11 cellular contexts compared by ENCODE assay signal in genomic region chr14:54818201-54819133, GRCh38.
A peak's percentile ranks its signal among the peaks of the same experiment; 100 is the strongest.
DNase-seq lines count a peak whose midpoint lies in the region; ATAC-seq and TF ChIP-seq lines count a peak whose summit lies in the region.
"Had no signal": no experiment of that assay in that cellular context is flagged by ENCODE, and none has a peak within 500 bp of the region (broad histone marks: within the 10 kb centered on the region; RNA-seq: fewer than 3 reads in every experiment).

No MANE protein-coding gene starts in this region.

- POLR2A ChIA-PET in AG04449 (lab: Yijun Ruan, JAX): interaction anchor here (0.9 kb wide), 1 partner anchor 22 kb away, joined by 3 read pairs; no protein-coding TSS in a partner anchor
- POLR2A ChIA-PET in RWPE1 (lab: Yijun Ruan, JAX; ENCODE audit: low non-redundant PET): no interaction called here
- POLR2A ChIA-PET in activated CD4-positive, alpha-beta T cell treated with anti-CD3 and anti-CD28 coated beads, Interleukin-2, amount 10 ng/mL, durations not matched to agents 7 days and 5 days (lab: Charles Lee): no interaction called here

- H3K27me3 Mint-ChIP-seq in activated CD4-positive, alpha-beta T cell treated with anti-CD3 and anti-CD28 coated beads, Interleukin-2, amount 10 ng/mL, durations not matched to agents 7 days and 5 days: peaks cover 8% of the 10 kb centered on the region

- no peaks in the 10 kb centered on the region for H3K36me3 ChIP-seq in left ventricle myocardium inferior

- CTCF ChIA-PET in AG04449 (lab: Yijun Ruan, JAX): interaction anchor here (0.8 to 5.4 kb wide), 6 partner anchors 12 to 308 kb away, joined by 3 to 77 read pairs (median 4); partner anchors contain the start of gene CGRRF1
- CTCF ChIA-PET in RWPE1 (lab: Yijun Ruan, JAX): interaction anchor here (1.5 kb wide), 1 partner anchor 10 kb away, joined by 6 read pairs; no protein-coding TSS in a partner anchor
- CTCF ChIA-PET in activated CD4-positive, alpha-beta T cell treated with anti-CD3 and anti-CD28 coated beads, Interleukin-2, amount 10 ng/mL, durations not matched to agents 7 days and 5 days (lab: Charles Lee): interaction anchor here (1.0 to 1.4 kb wide), 4 partner anchors 9 to 46 kb away, joined by 3 read pairs; no protein-coding TSS in a partner anchor

- no peaks in the 10 kb centered on the region for H3K4me1 Mint-ChIP-seq in activated CD4-positive, alpha-beta T cell treated with anti-CD3 and anti-CD28 coated beads, Interleukin-2, amount 10 ng/mL, durations not matched to agents 7 days and 5 days
- H3K4me1 Mint-ChIP-seq: activated naive CD8-positive, alpha-beta T cell treated with anti-CD3 and anti-CD28 coated beads, Interleukin-2, amount 10 ng/mL, durations not matched to agents 7 days and 5 days had no signal

- peaks cover 10% of the 10 kb centered on the region for H3K9me3 ChIP-seq in left ventricle myocardium inferior (replicated peaks)

- H3K4me3 Mint-ChIP-seq in activated CD4-positive, alpha-beta T cell treated with anti-CD3 and anti-CD28 coated beads, Interleukin-2, amount 10 ng/mL, durations not matched to agents 7 days and 5 days: no peak overlapping the region
- H3K4me3 Mint-ChIP-seq: activated naive CD8-positive, alpha-beta T cell treated with anti-CD3 and anti-CD28 coated beads, Interleukin-2, amount 10 ng/mL, durations not matched to agents 7 days and 5 days; CD8-positive, alpha-beta T cell had no signal

- intact Hi-C loops in left ventricle myocardium inferior (cut with micrococcal nuclease): no loop called here

- no peaks in the 10 kb centered on the region for H3K36me3 Mint-ChIP-seq in activated CD4-positive, alpha-beta T cell treated with anti-CD3 and anti-CD28 coated beads, Interleukin-2, amount 10 ng/mL, durations not matched to agents 7 days and 5 days (ENCODE audit: low read depth)
- H3K36me3 Mint-ChIP-seq: activated naive CD8-positive, alpha-beta T cell treated with anti-CD3 and anti-CD28 coated beads, Interleukin-2, amount 10 ng/mL, durations not matched to agents 7 days and 5 days; CD8-positive, alpha-beta T cell had no signal

- H3K4me3 ChIP-seq in AG04449 (ENCODE audit: low read depth, low read length) (no peak overlapping the region), left ventricle myocardium inferior (no peak overlapping the region)

- H3K27ac Mint-ChIP-seq in activated CD4-positive, alpha-beta T cell treated with anti-CD3 and anti-CD28 coated beads, Interleukin-2, amount 10 ng/mL, durations not matched to agents 7 days and 5 days: no peak overlapping the region
- H3K27ac Mint-ChIP-seq: activated naive CD8-positive, alpha-beta T cell treated with anti-CD3 and anti-CD28 coated beads, Interleukin-2, amount 10 ng/mL, durations not matched to agents 7 days and 5 days; CD8-positive, alpha-beta T cell had no signal

- no peaks in the 10 kb centered on the region for H3K27me3 ChIP-seq in left ventricle myocardium inferior (ENCODE audit: low read depth)

- H3K27ac ChIP-seq in RWPE1 (no peak overlapping the region), left ventricle myocardium inferior (replicated peaks) (no peak overlapping the region)

- TF ChIP-seq CTCF in AG04449 (IDR thresholded peaks at IDR 0.05; ENCODE audit: insufficient read depth, low read length, missing control alignments): no peak
- no peak for TF ChIP-seq CTCF in RWPE1 (conservative IDR thresholded peaks at IDR 0.05; ENCODE audit: low read depth)
- TF ChIP-seq CTCF in left ventricle myocardium inferior (IDR thresholded peaks at IDR 0.05; ENCODE audit: borderline replicate concordance): no peak

- ATAC-seq in HG02763 (IDR thresholded peaks at IDR 0.05; ENCODE audit: unreplicated experiment) (no peak), GM18505 (IDR thresholded peaks at IDR 0.05; ENCODE audit: unreplicated experiment) (no peak)
- ATAC-seq: CD8-positive, alpha-beta T cell had no signal

- no peak for TF ChIP-seq POLR2A in GM18505 (IDR thresholded peaks at IDR 0.05; ENCODE audit: borderline replicate concordance, extremely low read depth, insufficient read depth, insufficient read length)

- H3K4me1 ChIP-seq in left ventricle myocardium inferior: no peaks in the 10 kb centered on the region

- DNase-seq in AG04449 (ENCODE audit: low read depth, low spot score): peak; percentile 65
- peak; percentile 85 for DNase-seq in HT1080 (ENCODE audit: low read depth)
- peak; percentile 64 for DNase-seq in RWPE1 (ENCODE audit: low spot score)
- DNase-seq in iris pigment epithelial cell (ENCODE audit: low read depth): peak; percentile 83
- DNase-seq in left ventricle myocardium inferior: no peak
- DNase-seq in activated CD4-positive, alpha-beta T cell treated with anti-CD3 and anti-CD28 coated beads, Interleukin-2, amount 10 ng/mL, durations not matched to agents 7 days and 5 days: no peak
- DNase-seq: activated naive CD8-positive, alpha-beta T cell treated with anti-CD3 and anti-CD28 coated beads, Interleukin-2, amount 10 ng/mL, durations not matched to agents 7 days and 5 days; CD8-positive, alpha-beta T cell; T-helper 9 cell had no signal

- H3K9me3 Mint-ChIP-seq in activated CD4-positive, alpha-beta T cell treated with anti-CD3 and anti-CD28 coated beads, Interleukin-2, amount 10 ng/mL, durations not matched to agents 7 days and 5 days: peaks cover 2% of the 10 kb centered on the region
- H3K9me3 Mint-ChIP-seq: activated naive CD8-positive, alpha-beta T cell treated with anti-CD3 and anti-CD28 coated beads, Interleukin-2, amount 10 ng/mL, durations not matched to agents 7 days and 5 days had no signal

Comparison
In these comparisons a context has a peak if more than half of its experiments do, and no peak if none do; other contexts are left out.
1. DNase-seq: peak in AG04449 (single experiment), HT1080 (single experiment), RWPE1 (single experiment) and iris pigment epithelial cell (single experiment); none in left ventricle myocardium inferior (single experiment) and activated CD4-positive, alpha-beta T cell treated with anti-CD3 and anti-CD28 coated beads, Interleukin-2, amount 10 ng/mL, durations not matched to agents 7 days and 5 days (single experiment).